17 cellular contexts compared by ENCODE assay signal in the genomic region with DNA sequence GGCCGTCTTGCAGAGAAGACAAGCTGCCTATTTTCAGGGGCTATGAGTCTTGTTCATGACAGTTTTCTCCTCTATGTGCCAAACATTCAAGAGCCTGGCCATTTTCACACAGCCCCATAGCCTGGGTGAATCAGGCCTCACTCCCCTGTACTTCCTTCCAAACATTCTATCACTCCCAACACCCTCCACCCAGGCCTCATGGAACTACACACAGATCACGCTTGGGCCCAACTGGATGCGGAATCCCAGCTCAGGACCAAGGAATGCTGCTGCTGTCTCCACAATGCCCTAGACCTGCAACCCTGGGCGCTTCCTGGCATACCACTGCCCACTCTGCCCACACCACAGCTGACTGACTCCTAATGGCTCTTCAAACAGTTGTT. TPM values are rescaled to one million over a fixed set of nuclear protein-coding genes. Genes with fewer than 3 reads are reported as not detected.
A peak's percentile ranks its signal among the peaks of the same experiment; 100 is the strongest.
DNase-seq lines count a peak whose midpoint lies in the region; ATAC-seq, FAIRE-seq and TF ChIP-seq lines count a peak whose summit lies in the region.
"Had no signal": no experiment of that assay in that cellular context is flagged by ENCODE, and none has a peak within 500 bp of the region (broad histone marks: within the 10 kb centered on the region; RNA-seq: fewer than 3 reads in every experiment).

No MANE protein-coding gene starts in this region.

- intact Hi-C loops in dorsolateral prefrontal cortex (cut with DNase I), result no loop called here
- intact Hi-C loops in left lung (cut with DNase I), result no loop called here
- intact Hi-C loops in sciatic nerve (cut with DNase I), result no loop called here

- no peaks in the 10 kb centered on the region for H3K9me3 ChIP-seq in left lung

- H3K36me3 ChIP-seq in left lung, result no peaks in the 10 kb centered on the region

- ATAC-seq in left lung (peak; percentile 8), sciatic nerve (peak; percentile 8)

- H3K4me3 Mint-ChIP-seq in endothelial cell (ENCODE audit: unreplicated experiment), result no peak overlapping the region
- H3K4me3 Mint-ChIP-seq: dendritic cell treated with granulocyte-macrophage colony-stimulating factor and Interleukin-4, amounts not matched to agents 40 ng/mL and 50 ng/mL, for 4 days had no signal

- DNase-seq in DMS53 treated with DMSO at 0.1 percent for 48 hours (lab: John Stamatoyannopoulos, UW; ENCODE audit: unreplicated experiment), result peak; percentile 26
- DNase-seq in dorsolateral prefrontal cortex, result no peak
- DNase-seq in left lung, result no peak
- no peak for DNase-seq in sciatic nerve (ENCODE audit: low spot score)
- DNase-seq in GM12892 (ENCODE audit: insufficient read length), result no peak
- DNase-seq in SHP77 treated with DMSO at 0.1 percent for 48 hours (lab: John Stamatoyannopoulos, UW), result no peak
- no peak for DNase-seq in endothelial cell (ENCODE audit: low spot score)
- no peak for DNase-seq in effector CD8-positive, alpha-beta T cell (lab: John Stamatoyannopoulos, UW)
- DNase-seq: activated CD8-positive, alpha-beta memory T cell treated with anti-CD3 and anti-CD28 coated beads, Interleukin-2, amount 50 U/mL, for 4 hours; AML-193; Kasumi-1; NCI-H1417 treated with DMSO at 0.1 percent for 48 hours; NK-92 treated with Interleukin-12 subunit alpha and Interleukin-12 subunit beta, amount 100 ng/mL, for 24 hours; stimulated activated naive CD4-positive, alpha-beta T cell treated with Interleukin-2 at 50 U/mL for 16 hours had no signal

- no peak for TF ChIP-seq POLR2A in GM12892 (IDR thresholded peaks at IDR 0.05; ENCODE audit: low read depth, low read length)

- no peaks in the 10 kb centered on the region for H3K4me1 Mint-ChIP-seq in endothelial cell (ENCODE audit: unreplicated experiment)

- peaks cover 5% of the 10 kb centered on the region for H3K36me3 Mint-ChIP-seq in endothelial cell (ENCODE audit: low read depth, unreplicated experiment)

- peak overlapping the region in 43 of 59 donors; percentile 22 to 83 (median 62) for H3K27ac ChIP-seq in dorsolateral prefrontal cortex
- H3K27ac ChIP-seq in left lung, result no peak overlapping the region

- H3K27me3 Mint-ChIP-seq in endothelial cell (ENCODE audit: unreplicated experiment), result peaks cover 6% of the 10 kb centered on the region

- TF ChIP-seq CTCF in dorsolateral prefrontal cortex (IDR thresholded peaks at IDR 0.05 in 54 of 56, conservative IDR thresholded peaks at IDR 0.05 in 2 of 56; ENCODE audit: low read depth in 1 of 56, partially characterized antibody in 56 of 56), result no peak
- no peak for TF ChIP-seq CTCF in left lung (IDR thresholded peaks at IDR 0.05)
- no peak for TF ChIP-seq CTCF in endothelial cell (IDR thresholded peaks at IDR 0.05; ENCODE audit: unreplicated experiment)

- no peak overlapping the region for H3K27ac Mint-ChIP-seq in endothelial cell (ENCODE audit: unreplicated experiment)
- H3K27ac Mint-ChIP-seq: dendritic cell treated with granulocyte-macrophage colony-stimulating factor and Interleukin-4, amounts not matched to agents 40 ng/mL and 50 ng/mL, for 4 days had no signal

- no peaks in the 10 kb centered on the region for H3K9me3 Mint-ChIP-seq in endothelial cell (ENCODE audit: unreplicated experiment)
- H3K9me3 Mint-ChIP-seq: dendritic cell treated with granulocyte-macrophage colony-stimulating factor and Interleukin-4, amounts not matched to agents 40 ng/mL and 50 ng/mL, for 4 days had no signal

- no peak for FAIRE-seq in GM12892 (lab: Jason Lieb, UNC)
- FAIRE-seq: astrocyte, small intestine had no signal

- H3K27me3 ChIP-seq in dorsolateral prefrontal cortex, result no peaks in the 10 kb centered on the region
- H3K27me3 ChIP-seq in left lung, result peaks cover 0 to 7% of the 10 kb centered on the region in 2 donors

- H3K4me3 ChIP-seq in dorsolateral prefrontal cortex (no peak overlapping the region), left lung (no peak overlapping the region)

- H3K4me1 ChIP-seq in left lung, result peaks cover 13 to 15% of the 10 kb centered on the region in 2 donors

RNA-seq across cellular contexts. Expression of a gene that starts 39.4 kb away (rescaled TPM):
- total RNA-seq in dorsolateral prefrontal cortex (100 to 1,000 TPM in 22 of 120 experiments, 10 to 100 TPM in 98; 15.2 to 217 (median 52.8) TPM), left lung (1 to 10 TPM; 7.7 to 7.8 TPM), sciatic nerve (13.9 TPM), endothelial cell (ENCODE audit: unreplicated experiment) (0.13 TPM)
- 0.47 TPM for polyA plus RNA-seq in GM12892 (2012; ENCODE audit: missing spikeins)

Comparison
In these comparisons a context has a peak if more than half of its experiments do, and no peak if none do; other contexts are left out.
1. H3K27ac ChIP-seq: peak in dorsolateral prefrontal cortex (43 of 59); none in left lung (0 of 2).